17 cellular contexts compared by ENCODE assay signal in genomic region chr1:8823295-8823664, GRCh38. TPM values are rescaled to one million over a fixed set of nuclear protein-coding genes. Genes with fewer than 3 reads are reported as not detected.
DNase-seq lines count a peak whose midpoint lies in the region; ATAC-seq and TF ChIP-seq lines count a peak whose summit lies in the region.
"Had no signal": no experiment of that assay in that cellular context is flagged by ENCODE, and none has a peak within 500 bp of the region (broad histone marks: within the 10 kb centered on the region; RNA-seq: fewer than 3 reads in every experiment).

No MANE protein-coding gene starts in this region.

- peak overlapping the region; percentile 93 to 99 (median 95) for H3K27ac Mint-ChIP-seq in nephron
- H3K27ac Mint-ChIP-seq: activated CD4-positive, alpha-beta T cell treated with anti-CD3 and anti-CD28 coated beads, Interleukin-2, amount 10 ng/mL, durations not matched to agents 24 days and 14 days; CD8-positive, alpha-beta T cell; naive B cell; stimulated activated naive B cell treated with anti-CD40 and anti-IgM and Interleukin-4, amounts not matched to agents 10 μg/mL and 1 μg/mL and 100 μg/mL, for 72 hours had no signal

- DNase-seq in left ventricle myocardium inferior (no peak), left ventricle myocardium superior (no peak), cerebellar cortex (ENCODE audit: low spot score) (peak; percentile 31), SIG-M5 (lab: John Stamatoyannopoulos, UW) (no peak), GM19238 (ENCODE audit: insufficient read length, low spot score) (no peak), DMS153 treated with DMSO at 0.1 percent for 48 hours (lab: John Stamatoyannopoulos, UW; ENCODE audit: unreplicated experiment) (no peak)
- DNase-seq in effector memory CD4-positive, alpha-beta T cell = no peak
- DNase-seq: activated CD4-positive, alpha-beta T cell treated with anti-CD3 and anti-CD28 coated beads, Interleukin-2, amount 10 ng/mL, durations not matched to agents 24 days and 14 days; activated CD8-positive, alpha-beta memory T cell treated with anti-CD3 and anti-CD28 coated beads, Interleukin-2, amount 50 U/mL, for 4 hours; activated gamma-delta T cell treated with Interleukin-2 at 50 U/mL for 16 hours; CD8-positive, alpha-beta T cell; MM.1S; naive B cell; NCI-H187 treated with DMSO at 0.1 percent for 48 hours; stimulated activated naive B cell treated with anti-CD40 and anti-IgM and Interleukin-4, amounts not matched to agents 10 μg/mL and 1 μg/mL and 100 μg/mL, for 72 hours had no signal

- intact Hi-C loops in left ventricle myocardium inferior (cut with micrococcal nuclease) = no loop called here
- intact Hi-C loops in left ventricle myocardium superior (cut with micrococcal nuclease) = no loop called here

- no peak for TF ChIP-seq CTCF in left ventricle myocardium inferior (IDR thresholded peaks at IDR 0.05; ENCODE audit: borderline replicate concordance)
- TF ChIP-seq CTCF in nephron (IDR thresholded peaks at IDR 0.05; ENCODE audit: unreplicated experiment in 3 of 3) = no peak

- peaks cover 11% of the 10 kb centered on the region for H3K27me3 Mint-ChIP-seq in nephron (ENCODE audit: low read depth)

- H3K9me3 ChIP-seq in left ventricle myocardium inferior (replicated peaks) = no peaks in the 10 kb centered on the region
- no peaks in the 10 kb centered on the region for H3K9me3 ChIP-seq in effector memory CD4-positive, alpha-beta T cell (ENCODE audit: control insufficient read depth, low read length)
- H3K9me3 ChIP-seq: prostate gland had no signal

- no peak overlapping the region for H3K4me3 ChIP-seq in left ventricle myocardium inferior
- H3K4me3 ChIP-seq in effector memory CD4-positive, alpha-beta T cell (ENCODE audit: insufficient read depth, low read depth, low read length, poor library complexity, severe bottlenecking) = no peak overlapping the region
- H3K4me3 ChIP-seq: prostate gland had no signal

- H3K36me3 ChIP-seq in left ventricle myocardium inferior = no peaks in the 10 kb centered on the region
- no peaks in the 10 kb centered on the region for H3K36me3 ChIP-seq in effector memory CD4-positive, alpha-beta T cell (ENCODE audit: control insufficient read depth, insufficient read depth, low read length)
- H3K36me3 ChIP-seq: prostate gland had no signal

- no peaks in the 10 kb centered on the region for H3K36me3 Mint-ChIP-seq in nephron (ENCODE audit: low read depth)
- H3K36me3 Mint-ChIP-seq: CD8-positive, alpha-beta T cell; naive B cell; stimulated activated naive B cell treated with anti-CD40 and anti-IgM and Interleukin-4, amounts not matched to agents 10 μg/mL and 1 μg/mL and 100 μg/mL, for 72 hours had no signal

- H3K27me3 ChIP-seq in left ventricle myocardium inferior (ENCODE audit: low read depth) = no peaks in the 10 kb centered on the region
- no peaks in the 10 kb centered on the region for H3K27me3 ChIP-seq in effector memory CD4-positive, alpha-beta T cell (replicated peaks; ENCODE audit: control insufficient read depth, insufficient read depth, low read length, poor library complexity, severe bottlenecking)

- peak overlapping the region in 2 of 3 experiments; percentile 34 to 38 for H3K4me3 Mint-ChIP-seq in nephron
- H3K4me3 Mint-ChIP-seq: activated CD4-positive, alpha-beta T cell treated with anti-CD3 and anti-CD28 coated beads, Interleukin-2, amount 10 ng/mL, durations not matched to agents 24 days and 14 days; CD8-positive, alpha-beta T cell; stimulated activated naive B cell treated with anti-CD40 and anti-IgM and Interleukin-4, amounts not matched to agents 10 μg/mL and 1 μg/mL and 100 μg/mL, for 72 hours had no signal

- H3K4me1 Mint-ChIP-seq in nephron = peaks cover 41% of the 10 kb centered on the region

- peaks cover 31% of the 10 kb centered on the region for H3K4me1 ChIP-seq in left ventricle myocardium inferior
- H3K4me1 ChIP-seq in effector memory CD4-positive, alpha-beta T cell (ENCODE audit: control insufficient read depth, insufficient read depth, low read length, poor library complexity, severe bottlenecking) = no peaks in the 10 kb centered on the region

- peak overlapping the region; percentile 79 for H3K27ac ChIP-seq in left ventricle myocardium inferior (replicated peaks)
- H3K27ac ChIP-seq in effector memory CD4-positive, alpha-beta T cell (ENCODE audit: insufficient read depth, low read length, poor library complexity, severe bottlenecking) = no peak overlapping the region

- H3K9me3 Mint-ChIP-seq in nephron = no peaks in the 10 kb centered on the region
- H3K9me3 Mint-ChIP-seq: activated CD4-positive, alpha-beta T cell treated with anti-CD3 and anti-CD28 coated beads, Interleukin-2, amount 10 ng/mL, durations not matched to agents 24 days and 14 days; CD8-positive, alpha-beta T cell; naive B cell; stimulated activated naive B cell treated with anti-CD40 and anti-IgM and Interleukin-4, amounts not matched to agents 10 μg/mL and 1 μg/mL and 100 μg/mL, for 72 hours had no signal

- no peak for ATAC-seq in left ventricle myocardium superior
- ATAC-seq: CD8-positive, alpha-beta T cell; stimulated activated naive B cell treated with anti-CD40 and anti-IgM and Interleukin-4, amounts not matched to agents 10 μg/mL and 1 μg/mL and 100 μg/mL, for 72 hours had no signal

RNA-seq across cellular contexts. Expression of gene RERE, which starts 5.8 kb away (rescaled TPM):
- 141 TPM for total RNA-seq in left ventricle myocardium inferior
- 115 TPM for total RNA-seq in left ventricle myocardium superior

RNA-seq across cellular contexts. Expression of gene ENO1, which starts 55.2 kb away (rescaled TPM):
- 124 TPM for total RNA-seq in left ventricle myocardium inferior
- 126 TPM for total RNA-seq in left ventricle myocardium superior
